ENCODE assay signal across 34 cellular contexts in the genomic region with DNA sequence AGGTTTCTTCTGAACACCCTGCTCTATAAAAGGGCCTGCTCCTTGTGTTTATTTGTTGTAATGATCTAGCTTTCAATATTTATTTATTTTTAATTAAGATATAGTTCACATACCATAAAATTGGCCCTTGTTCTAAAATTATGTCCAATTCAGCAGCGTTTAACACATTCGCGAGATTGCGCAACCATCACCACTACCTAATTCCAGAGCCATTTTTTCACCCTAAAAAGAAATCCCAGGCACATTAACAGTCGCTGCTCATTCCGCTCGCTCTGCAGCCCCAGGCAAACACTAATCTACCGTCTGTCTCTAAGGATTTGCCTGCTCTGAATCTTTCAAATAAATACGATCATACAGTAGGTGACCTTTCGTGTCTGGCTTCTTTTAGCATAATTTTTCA.
"Had no signal": no experiment of that assay in that cellular context is flagged by ENCODE, and none has a peak within 500 bp of the region (broad histone marks: within the 10 kb centered on the region; RNA-seq: fewer than 3 reads in every experiment).

No MANE protein-coding gene starts in this region.

- H3K4me3 ChIP-seq: adrenal gland, body of pancreas, breast epithelium had no signal

- H3K9me3 ChIP-seq: adrenal gland, body of pancreas had no signal

- DNase-seq: activated B cell treated with CpG ODN at 0.5 μM for 24 hours; activated CD4-positive, alpha-beta memory T cell treated with anti-CD3 and anti-CD28 coated beads for 36 hours; activated CD4-positive, alpha-beta T cell treated with anti-CD3 and anti-CD28 coated beads for 4 hours; activated CD4-positive, alpha-beta T cell treated with anti-CD3 and anti-CD28 coated beads, Interleukin-2, amount 10 ng/mL, durations not matched to agents 24 days and 14 days; activated CD4-positive, alpha-beta T cell treated with anti-CD3 and anti-CD28 coated beads, Interleukin-2, amount 50 U/mL, for 1 hour; activated CD4-positive, alpha-beta T cell treated with anti-CD3 and anti-CD28 coated beads, Interleukin-2, amount 50 U/mL, for 4 hours; activated CD4-positive, CD25-positive, alpha-beta regulatory T cell treated with anti-CD3 and anti-CD28 coated beads, Interleukin-2, amount 50 U/mL, for 72 hours; activated CD8-positive, alpha-beta memory T cell treated with anti-CD3 and anti-CD28 coated beads, Interleukin-2, amount 50 U/mL, for 4 hours; activated CD8-positive, alpha-beta T cell treated with anti-CD3 and anti-CD28 coated beads for 36 hours; activated effector memory CD4-positive, alpha-beta T cell treated with anti-CD3 and anti-CD28 coated beads, Interleukin-2, amount 50 U/mL, for 16 hours; activated gamma-delta T cell treated with Interleukin-2 at 50 U/mL for 16 hours; activated naive CD4-positive, alpha-beta T cell; activated naive CD4-positive, alpha-beta T cell treated with anti-CD3 and anti-CD28 coated beads for 36 hours; activated naive CD4-positive, alpha-beta T cell treated with anti-CD3 and anti-CD28 coated beads, Interleukin-2, amount 50 U/mL, for 16 hours; activated naive CD8-positive, alpha-beta T cell treated with anti-CD3 and anti-CD28 coated beads for 36 hours; activated T-cell treated with anti-CD3 and anti-CD28 coated beads for 4 hours; activated T-cell treated with anti-CD3 and anti-CD28 coated beads, Interleukin-2, amount 50 U/mL, for 1 hour; activated T-cell treated with anti-CD3 and anti-CD28 coated beads, Interleukin-2, amount 50 U/mL, for 4 hours; activated T-cell treated with anti-CD3 and anti-CD28 coated beads, Interleukin-2, amount 50 U/mL, for 72 hours; adrenal gland; amniotic stem cell; aorta; body of pancreas; brain microvascular endothelial cell; central memory CD4-positive, alpha-beta T cell; T-helper 2 cell; T-helper 9 cell had no signal

- H3K27ac ChIP-seq: adrenal gland, body of pancreas, brain microvascular endothelial cell, breast epithelium, VCaP had no signal

- H3K36me3 ChIP-seq: adrenal gland, brain microvascular endothelial cell, breast epithelium had no signal

- FAIRE-seq: astrocyte, colon, TTC549 had no signal

- H3K27me3 ChIP-seq: adrenal gland, body of pancreas, brain microvascular endothelial cell, breast epithelium had no signal

- H3K4me1 ChIP-seq: adrenal gland, body of pancreas, breast epithelium had no signal

- ATAC-seq: activated CD8-positive, alpha-beta T cell treated with anti-CD3 and anti-CD28 coated beads for 36 hours; activated naive CD4-positive, alpha-beta T cell treated with anti-CD3 and anti-CD28 coated beads, Interleukin-2, amount 50 U/mL, for 72 hours; activated T-cell treated with anti-CD3 and anti-CD28 coated beads, Interleukin-2, amount 50 U/mL, for 4 hours; activated T-cell treated with anti-CD3 and anti-CD28 coated beads, Interleukin-2, amount 50 U/mL, for 72 hours; activated T-helper 17 cell treated with anti-CD3 and anti-CD28 coated beads, Interleukin-2, amount 50 U/mL, for 72 hours; body of pancreas had no signal
